Comparison of ENCODE assay signal across 1 cellular context in the genomic region with DNA sequence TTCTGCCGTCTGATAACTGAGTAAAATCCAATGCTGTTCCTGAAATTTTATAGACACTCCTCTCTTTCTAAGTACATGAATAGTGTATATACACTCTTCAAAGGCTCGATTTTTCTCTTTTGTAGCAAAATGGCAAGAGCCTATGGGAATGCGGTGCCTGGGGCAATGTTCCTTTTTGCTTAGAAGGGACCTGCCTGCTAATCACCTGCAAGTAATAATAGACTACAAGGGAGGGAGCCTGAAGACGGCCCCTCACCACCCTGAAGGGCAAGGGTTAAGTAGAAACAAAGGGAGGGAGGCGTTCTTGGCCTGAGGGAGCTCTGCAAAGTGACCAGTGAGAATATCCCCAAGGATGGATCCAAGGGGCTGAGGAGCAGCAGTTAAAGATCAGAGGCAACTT.
TF ChIP-seq lines count a peak whose summit lies in the region.

No MANE protein-coding gene starts in this region.

TF ChIP-seq in WTC11, 78 proteins besides CTCF, POLR2A, EP300 and RAD21 (continued from another document):
- TF ChIP-seq, protein P1, sequence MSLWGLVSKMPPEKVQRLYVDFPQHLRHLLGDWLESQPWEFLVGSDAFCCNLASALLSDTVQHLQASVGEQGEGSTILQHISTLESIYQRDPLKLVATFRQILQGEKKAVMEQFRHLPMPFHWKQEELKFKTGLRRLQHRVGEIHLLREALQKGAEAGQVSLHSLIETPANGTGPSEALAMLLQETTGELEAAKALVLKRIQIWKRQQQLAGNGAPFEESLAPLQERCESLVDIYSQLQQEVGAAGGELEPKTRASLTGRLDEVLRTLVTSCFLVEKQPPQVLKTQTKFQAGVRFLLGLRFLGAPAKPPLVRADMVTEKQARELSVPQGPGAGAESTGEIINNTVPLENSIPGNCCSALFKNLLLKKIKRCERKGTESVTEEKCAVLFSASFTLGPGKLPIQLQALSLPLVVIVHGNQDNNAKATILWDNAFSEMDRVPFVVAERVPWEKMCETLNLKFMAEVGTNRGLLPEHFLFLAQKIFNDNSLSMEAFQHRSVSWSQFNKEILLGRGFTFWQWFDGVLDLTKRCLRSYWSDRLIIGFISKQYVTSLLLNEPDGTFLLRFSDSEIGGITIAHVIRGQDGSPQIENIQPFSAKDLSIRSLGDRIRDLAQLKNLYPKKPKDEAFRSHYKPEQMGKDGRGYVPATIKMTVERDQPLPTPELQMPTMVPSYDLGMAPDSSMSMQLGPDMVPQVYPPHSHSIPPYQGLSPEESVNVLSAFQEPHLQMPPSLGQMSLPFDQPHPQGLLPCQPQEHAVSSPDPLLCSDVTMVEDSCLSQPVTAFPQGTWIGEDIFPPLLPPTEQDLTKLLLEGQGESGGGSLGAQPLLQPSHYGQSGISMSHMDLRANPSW (CRISPR knock-in tag; conservative IDR thresholded peaks at IDR 0.05; ENCODE audit: low read depth), result no peak
- TF ChIP-seq, protein P2, sequence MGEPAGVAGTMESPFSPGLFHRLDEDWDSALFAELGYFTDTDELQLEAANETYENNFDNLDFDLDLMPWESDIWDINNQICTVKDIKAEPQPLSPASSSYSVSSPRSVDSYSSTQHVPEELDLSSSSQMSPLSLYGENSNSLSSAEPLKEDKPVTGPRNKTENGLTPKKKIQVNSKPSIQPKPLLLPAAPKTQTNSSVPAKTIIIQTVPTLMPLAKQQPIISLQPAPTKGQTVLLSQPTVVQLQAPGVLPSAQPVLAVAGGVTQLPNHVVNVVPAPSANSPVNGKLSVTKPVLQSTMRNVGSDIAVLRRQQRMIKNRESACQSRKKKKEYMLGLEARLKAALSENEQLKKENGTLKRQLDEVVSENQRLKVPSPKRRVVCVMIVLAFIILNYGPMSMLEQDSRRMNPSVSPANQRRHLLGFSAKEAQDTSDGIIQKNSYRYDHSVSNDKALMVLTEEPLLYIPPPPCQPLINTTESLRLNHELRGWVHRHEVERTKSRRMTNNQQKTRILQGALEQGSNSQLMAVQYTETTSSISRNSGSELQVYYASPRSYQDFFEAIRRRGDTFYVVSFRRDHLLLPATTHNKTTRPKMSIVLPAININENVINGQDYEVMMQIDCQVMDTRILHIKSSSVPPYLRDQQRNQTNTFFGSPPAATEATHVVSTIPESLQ (CRISPR knock-in tag; IDR thresholded peaks at IDR 0.05), result no peak
- TF ChIP-seq FOXJ3 (CRISPR knock-in tag; IDR thresholded peaks at IDR 0.05; ENCODE audit: borderline replicate concordance), result no peak
- TF ChIP-seq ZNF317 (CRISPR knock-in tag; IDR thresholded peaks at IDR 0.05; ENCODE audit: borderline replicate concordance, low read depth), result no peak
- TF ChIP-seq SP1 (CRISPR knock-in tag; conservative IDR thresholded peaks at IDR 0.05), result no peak
- TF ChIP-seq, protein P3, sequence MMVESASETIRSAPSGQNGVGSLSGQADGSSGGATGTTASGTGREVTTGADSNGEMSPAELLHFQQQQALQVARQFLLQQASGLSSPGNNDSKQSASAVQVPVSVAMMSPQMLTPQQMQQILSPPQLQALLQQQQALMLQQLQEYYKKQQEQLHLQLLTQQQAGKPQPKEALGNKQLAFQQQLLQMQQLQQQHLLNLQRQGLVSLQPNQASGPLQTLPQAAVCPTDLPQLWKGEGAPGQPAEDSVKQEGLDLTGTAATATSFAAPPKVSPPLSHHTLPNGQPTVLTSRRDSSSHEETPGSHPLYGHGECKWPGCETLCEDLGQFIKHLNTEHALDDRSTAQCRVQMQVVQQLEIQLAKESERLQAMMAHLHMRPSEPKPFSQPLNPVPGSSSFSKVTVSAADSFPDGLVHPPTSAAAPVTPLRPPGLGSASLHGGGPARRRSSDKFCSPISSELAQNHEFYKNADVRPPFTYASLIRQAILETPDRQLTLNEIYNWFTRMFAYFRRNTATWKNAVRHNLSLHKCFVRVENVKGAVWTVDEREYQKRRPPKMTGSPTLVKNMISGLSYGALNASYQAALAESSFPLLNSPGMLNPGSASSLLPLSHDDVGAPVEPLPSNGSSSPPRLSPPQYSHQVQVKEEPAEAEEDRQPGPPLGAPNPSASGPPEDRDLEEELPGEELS (CRISPR knock-in tag; IDR thresholded peaks at IDR 0.05), result no peak
TF ChIP-seq in WTC11: peak in this region for 0.
